In genomic region chr7:88835147-88835728, GRCh38 we compare ENCODE assay signal across 9 cellular contexts. TPM values are rescaled to one million over a fixed set of nuclear protein-coding genes. Genes with fewer than 3 reads are reported as not detected.
DNase-seq lines count a peak whose midpoint lies in the region; ATAC-seq and TF ChIP-seq lines count a peak whose summit lies in the region.
"Had no signal": no experiment of that assay in that cellular context is flagged by ENCODE, and none has a peak within 500 bp of the region (broad histone marks: within the 10 kb centered on the region; RNA-seq: fewer than 3 reads in every experiment).

No MANE protein-coding gene starts in this region.

- no peaks in the 10 kb centered on the region for H3K27me3 ChIP-seq in BE2C

- no peak overlapping the region for H3K27ac Mint-ChIP-seq in chondrocyte (ENCODE audit: unreplicated experiment)
- H3K27ac Mint-ChIP-seq in T-helper 17 cell, result no peak overlapping the region

- no peaks in the 10 kb centered on the region for H3K9me3 Mint-ChIP-seq in chondrocyte (ENCODE audit: low read depth)

- H3K4me3 ChIP-seq in BE2C (ENCODE audit: low read depth, low read length), result no peak overlapping the region

- H3K4me1 Mint-ChIP-seq in chondrocyte (ENCODE audit: low read depth) (no peaks in the 10 kb centered on the region), T-helper 17 cell (no peaks in the 10 kb centered on the region)

- H3K4me3 Mint-ChIP-seq in chondrocyte (ENCODE audit: unreplicated experiment) (no peak overlapping the region), T-helper 17 cell (no peak overlapping the region)

- TF ChIP-seq CTCF in BE2C (IDR thresholded peaks at IDR 0.05; ENCODE audit: low read depth, low read length), result peak; percentile 74
- peak; percentile 76 for TF ChIP-seq CTCF in chondrocyte (IDR thresholded peaks at IDR 0.05)

- H3K27me3 Mint-ChIP-seq in chondrocyte (ENCODE audit: low read depth), result peaks cover 14% of the 10 kb centered on the region
- H3K27me3 Mint-ChIP-seq in T-helper 17 cell, result no peaks in the 10 kb centered on the region

- H3K36me3 Mint-ChIP-seq in chondrocyte (ENCODE audit: low read depth) (no peaks in the 10 kb centered on the region), T-helper 17 cell (ENCODE audit: low read depth) (no peaks in the 10 kb centered on the region)

- H3K4me1 ChIP-seq in BE2C, result no peaks in the 10 kb centered on the region; the same call in 1 of the 2 replicates

- ATAC-seq in GM18867 (IDR thresholded peaks at IDR 0.05; ENCODE audit: unreplicated experiment), result peak; percentile 99
- peak; percentile 74 for ATAC-seq in HG03045 (IDR thresholded peaks at IDR 0.05; ENCODE audit: unreplicated experiment)
- ATAC-seq in T-helper 17 cell, result no peak

- H3K36me3 ChIP-seq in BE2C, result no peaks in the 10 kb centered on the region

- DNase-seq in BE2C (peak; percentile 15), NCI-H526 treated with DMSO at 0.1 percent for 48 hours (lab: John Stamatoyannopoulos, UW) (peak; percentile 36), chondrocyte (ENCODE audit: low spot score) (no peak), renal cortical epithelial cell (ENCODE audit: low read depth) (peak; percentile 58), HCEC 1CT (no peak), T-helper 17 cell (no peak)

- H3K9me3 ChIP-seq in BE2C (no peaks in the 10 kb centered on the region), T-helper 17 cell (ENCODE audit: control insufficient read depth, low read length, poor library complexity, severe bottlenecking) (no peaks in the 10 kb centered on the region)

RNA-seq across cellular contexts. Expression of gene TEX47, which starts 39.7 kb away (rescaled TPM):
- polyA plus RNA-seq in BE2C (2012; ENCODE audit: insufficient read depth, insufficient read length, low read depth), result not detected
- total RNA-seq in chondrocyte, result not detected in 3 replicates
- total RNA-seq in renal cortical epithelial cell, result not detected in 2 replicates
- total RNA-seq in T-helper 17 cell, result not detected
- total RNA-seq: urinary bladder had no signal
- polyA plus RNA-seq: urinary bladder had no signal

Comparison
In these comparisons a context has a peak if more than half of its experiments do, and no peak if none do; other contexts are left out.
1. DNase-seq: peak in BE2C (single experiment), NCI-H526 treated with DMSO at 0.1 percent for 48 hours (single experiment) and renal cortical epithelial cell (single experiment); none in chondrocyte (single experiment), HCEC 1CT (single experiment) and T-helper 17 cell (0 of 3).